In the genomic region with DNA sequence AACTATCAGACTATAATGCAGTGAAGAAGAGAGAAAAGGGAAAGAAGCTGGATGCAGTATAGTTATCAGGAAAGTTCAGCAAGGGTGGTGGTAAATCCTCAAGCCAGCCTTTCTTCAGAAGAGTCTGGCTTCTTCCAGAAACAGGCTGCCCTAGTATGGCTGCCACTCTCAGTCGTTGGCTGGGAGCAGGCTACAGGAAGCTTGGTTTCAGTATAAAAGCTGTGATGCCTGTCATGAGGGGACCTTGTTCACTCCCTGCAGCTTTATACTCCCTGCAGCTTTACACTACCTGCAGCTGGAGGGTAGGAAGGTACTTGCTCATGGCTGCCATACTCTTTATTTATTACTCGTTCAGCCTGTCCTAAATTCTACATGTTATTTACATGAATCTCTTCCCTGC, we compare ENCODE assay signal across 21 cellular contexts.
"Had no signal": no experiment of that assay in that cellular context is flagged by ENCODE, and none has a peak within 500 bp of the region (broad histone marks: within the 10 kb centered on the region; RNA-seq: fewer than 3 reads in every experiment).

No MANE protein-coding gene starts in this region.

- DNase-seq: dorsolateral prefrontal cortex; effector CD8-positive, alpha-beta T cell; gastrocnemius medialis; glutamatergic neuron; kidney; left cardiac atrium; left ventricle myocardium inferior; mesendoderm; naive B cell; psoas muscle; retina; spleen; stimulated activated CD4-positive, alpha-beta T cell treated with anti-CD3 and anti-CD28 coated beads, Interleukin-15, amount 100 ng/mL, for 24 hours; stimulated activated CD4-positive, alpha-beta T cell treated with anti-CD3 and anti-CD28 coated beads, Interleukin-1b, Interleukin-23, amount 100 ng/mL, for 48 hours; stimulated activated CD4-positive, alpha-beta T cell treated with anti-CD3 and anti-CD28 coated beads, Interleukin-4, amount 100 ng/mL, for 4 hours; stimulated activated naive B cell treated with anti-CD40 and anti-IgM and Interleukin-4, amounts not matched to agents 10 μg/mL and 1 μg/mL and 100 μg/mL, for 72 hours; trophoblast cell had no signal

- H3K36me3 ChIP-seq: gastrocnemius medialis, left ventricle myocardium inferior, spleen had no signal

- H3K27ac Mint-ChIP-seq: stimulated activated naive B cell treated with anti-CD40 and anti-IgM and Interleukin-4, amounts not matched to agents 10 μg/mL and 1 μg/mL and 100 μg/mL, for 72 hours had no signal

- H3K4me3 ChIP-seq: coronary artery, dorsolateral prefrontal cortex, gastrocnemius medialis, left ventricle myocardium inferior, lung, psoas muscle, spleen had no signal

- H3K4me3 Mint-ChIP-seq: naive B cell; nephron; stimulated activated naive B cell treated with anti-CD40 and anti-IgM and Interleukin-4, amounts not matched to agents 10 μg/mL and 1 μg/mL and 100 μg/mL, for 72 hours had no signal

- ATAC-seq: gastrocnemius medialis; left cardiac atrium; psoas muscle; sciatic nerve; stimulated activated naive B cell treated with anti-CD40 and anti-IgM and Interleukin-4, amounts not matched to agents 10 μg/mL and 1 μg/mL and 100 μg/mL, for 72 hours had no signal

- FAIRE-seq: kidney had no signal

- H3K9me3 ChIP-seq: gastrocnemius medialis, psoas muscle had no signal

- H3K27ac ChIP-seq: coronary artery, gastrocnemius medialis, left ventricle myocardium inferior, psoas muscle, spleen had no signal

- H3K4me1 ChIP-seq: gastrocnemius medialis, psoas muscle had no signal

- H3K4me1 Mint-ChIP-seq: naive B cell had no signal

- H3K27me3 ChIP-seq: dorsolateral prefrontal cortex had no signal
